11 cellular contexts compared by ENCODE assay signal in genomic region chr5:90557871-90558270, GRCh38. TPM values are rescaled to one million over a fixed set of nuclear protein-coding genes. Genes with fewer than 3 reads are reported as not detected.
DNase-seq lines count a peak whose midpoint lies in the region; ATAC-seq, FAIRE-seq and TF ChIP-seq lines count a peak whose summit lies in the region.
"Had no signal": no experiment of that assay in that cellular context is flagged by ENCODE, and none has a peak within 500 bp of the region (broad histone marks: within the 10 kb centered on the region; RNA-seq: fewer than 3 reads in every experiment).

No MANE protein-coding gene starts in this region.

- H3K27ac ChIP-seq in kidney (ENCODE audit: low read depth in 2 of 2, low read length in 2 of 2) (no peak overlapping the region), testis (no peak overlapping the region)
- H3K27ac ChIP-seq: epithelial cell of prostate had no signal

- H3K4me1 ChIP-seq in kidney (ENCODE audit: control insufficient read depth in 1 of 2, insufficient read depth in 1 of 2, low read depth in 1 of 2, low read length in 2 of 2) (peaks cover 0 to 4% of the 10 kb centered on the region in 2 donors), testis (peaks cover 5% of the 10 kb centered on the region)

- peak overlapping the region; percentile 72 for H3K4me3 Mint-ChIP-seq in activated naive CD4-positive, alpha-beta T cell treated with anti-CD3 and anti-CD28 coated beads, Interleukin-2, amount 50 U/mL, for 24 hours
- H3K4me3 Mint-ChIP-seq in activated naive CD8-positive, alpha-beta T cell treated with anti-CD3 and anti-CD28 coated beads, Interleukin-2, amount 50 U/mL, for 24 hours = peak overlapping the region; percentile 49

- no peak for ATAC-seq in activated naive CD4-positive, alpha-beta T cell treated with anti-CD3 and anti-CD28 coated beads, Interleukin-2, amount 50 U/mL, for 72 hours
- ATAC-seq in activated naive CD8-positive, alpha-beta T cell treated with anti-CD3 and anti-CD28 coated beads, Interleukin-2, amount 50 U/mL, for 24 hours = no peak
- ATAC-seq in GM21360 (IDR thresholded peaks at IDR 0.05; ENCODE audit: unreplicated experiment) = no peak

- H3K27me3 ChIP-seq in testis = no peaks in the 10 kb centered on the region

- WGBS in testis, 2 donors = 16 to 23% methylated on average over 3 of the region's 3 CpGs
- WGBS in lower leg skin, 2 donors = 25 to 28% methylated on average over 3 of the region's 3 CpGs

- DNase-seq in activated naive CD4-positive, alpha-beta T cell treated with anti-CD3 and anti-CD28 coated beads, Interleukin-2, amount 50 U/mL, for 72 hours (ENCODE audit: low spot score in 2 of 2) = no peak
- no peak for DNase-seq in activated naive CD8-positive, alpha-beta T cell treated with anti-CD3 and anti-CD28 coated beads, Interleukin-2, amount 50 U/mL, for 24 hours
- DNase-seq in kidney (no peak), testis (no peak), lower leg skin (ENCODE audit: low spot score in 2 of 2) (no peak)
- DNase-seq in stimulated activated naive CD4-positive, alpha-beta T cell treated with Interleukin-2 at 50 U/mL for 16 hours (lab: John Stamatoyannopoulos, UW) = no peak
- DNase-seq: CD4-positive, CD25-positive, alpha-beta regulatory T cell; NCI-H226 had no signal

- TF ChIP-seq POLR2A in testis (IDR thresholded peaks at IDR 0.05) = no peak
- no peak for TF ChIP-seq POLR2A in lower leg skin (IDR thresholded peaks at IDR 0.05)

- H3K4me1 Mint-ChIP-seq in activated naive CD4-positive, alpha-beta T cell treated with anti-CD3 and anti-CD28 coated beads, Interleukin-2, amount 50 U/mL, for 24 hours = peaks cover 13% of the 10 kb centered on the region
- peaks cover 8% of the 10 kb centered on the region for H3K4me1 Mint-ChIP-seq in activated naive CD8-positive, alpha-beta T cell treated with anti-CD3 and anti-CD28 coated beads, Interleukin-2, amount 50 U/mL, for 24 hours

- no peak for TF ChIP-seq CTCF in kidney (IDR thresholded peaks at IDR 0.05; ENCODE audit: borderline replicate concordance, extremely low read depth, insufficient read depth)
- no peak for TF ChIP-seq CTCF in testis (IDR thresholded peaks at IDR 0.05)
- TF ChIP-seq CTCF in lower leg skin (IDR thresholded peaks at IDR 0.05) = no peak

- H3K9me3 ChIP-seq in kidney (ENCODE audit: control insufficient read depth in 1 of 2, low read length in 2 of 2) (no peaks in the 10 kb centered on the region), testis (no peaks in the 10 kb centered on the region)

- no peak overlapping the region for H3K27ac Mint-ChIP-seq in activated naive CD4-positive, alpha-beta T cell treated with anti-CD3 and anti-CD28 coated beads, Interleukin-2, amount 50 U/mL, for 24 hours
- H3K27ac Mint-ChIP-seq in activated naive CD4-positive, alpha-beta T cell treated with anti-CD3 and anti-CD28 coated beads, Interleukin-2, amount 50 U/mL, for 72 hours = no peak overlapping the region
- no peak overlapping the region for H3K27ac Mint-ChIP-seq in activated naive CD8-positive, alpha-beta T cell treated with anti-CD3 and anti-CD28 coated beads, Interleukin-2, amount 50 U/mL, for 24 hours

- H3K9me3 Mint-ChIP-seq in activated naive CD4-positive, alpha-beta T cell treated with anti-CD3 and anti-CD28 coated beads, Interleukin-2, amount 50 U/mL, for 24 hours = no peaks in the 10 kb centered on the region
- no peaks in the 10 kb centered on the region for H3K9me3 Mint-ChIP-seq in activated naive CD4-positive, alpha-beta T cell treated with anti-CD3 and anti-CD28 coated beads, Interleukin-2, amount 50 U/mL, for 72 hours
- no peaks in the 10 kb centered on the region for H3K9me3 Mint-ChIP-seq in activated naive CD8-positive, alpha-beta T cell treated with anti-CD3 and anti-CD28 coated beads, Interleukin-2, amount 50 U/mL, for 24 hours

- H3K36me3 ChIP-seq in kidney (ENCODE audit: control insufficient read depth in 1 of 2, insufficient read depth in 2 of 2, low read length in 2 of 2) (no peaks in the 10 kb centered on the region), testis (ENCODE audit: low read depth, missing control alignments) (no peaks in the 10 kb centered on the region)

- H3K9ac ChIP-seq in kidney (ENCODE audit: low read length in 2 of 2) = peak overlapping the region in 1 of 2 donors; percentile 16

- intact Hi-C loops in kidney (cut with DNase I) (no loop called here), testis (cut with DNase I; ENCODE audit: low total_unique reads) (no loop called here), lower leg skin (cut with DNase I; ENCODE audit: low total_unique reads) (no loop called here)

- no peaks in the 10 kb centered on the region for H3K36me3 Mint-ChIP-seq in activated naive CD4-positive, alpha-beta T cell treated with anti-CD3 and anti-CD28 coated beads, Interleukin-2, amount 50 U/mL, for 24 hours
- H3K36me3 Mint-ChIP-seq in activated naive CD4-positive, alpha-beta T cell treated with anti-CD3 and anti-CD28 coated beads, Interleukin-2, amount 50 U/mL, for 72 hours = peaks cover 4 to 5% of the 10 kb centered on the region in 2 donors
- no peaks in the 10 kb centered on the region for H3K36me3 Mint-ChIP-seq in activated naive CD8-positive, alpha-beta T cell treated with anti-CD3 and anti-CD28 coated beads, Interleukin-2, amount 50 U/mL, for 24 hours (ENCODE audit: low read depth)
- H3K36me3 Mint-ChIP-seq: CD4-positive, CD25-positive, alpha-beta regulatory T cell had no signal

- no peak for FAIRE-seq in kidney (lab: Jason Lieb, UNC)

- H3K4me3 ChIP-seq in kidney (ENCODE audit: low read length in 2 of 2) (peak overlapping the region; percentile 46 to 75), testis (peak overlapping the region; percentile 47 to 60), lower leg skin (ENCODE audit: low read depth, poor library complexity, severe bottlenecking) (no peak overlapping the region)

- peaks cover 51% of the 10 kb centered on the region for H3K27me3 Mint-ChIP-seq in activated naive CD4-positive, alpha-beta T cell treated with anti-CD3 and anti-CD28 coated beads, Interleukin-2, amount 50 U/mL, for 24 hours
- H3K27me3 Mint-ChIP-seq in activated naive CD8-positive, alpha-beta T cell treated with anti-CD3 and anti-CD28 coated beads, Interleukin-2, amount 50 U/mL, for 24 hours = peaks cover 59% of the 10 kb centered on the region

RNA-seq across cellular contexts. Expression of gene ADGRV1, which starts 0.7 kb away (rescaled TPM):
- total RNA-seq in activated naive CD4-positive, alpha-beta T cell treated with anti-CD3 and anti-CD28 coated beads, Interleukin-2, amount 50 U/mL, for 72 hours = under 1 TPM in 1 of 2 donors, not detected in 1; 0.16 TPM
- 7.0 TPM for total RNA-seq in kidney
- polyA plus RNA-seq in kidney (ENCODE audit: insufficient read depth, low read depth, low replicate concordance) = 7.3 TPM
- 10 to 100 TPM; 12.6 to 18.0 TPM for total RNA-seq in testis
- polyA plus RNA-seq in testis (ENCODE audit: insufficient read depth, low read depth, low replicate concordance) = 10.8 TPM
- 1 to 10 TPM; 1.2 to 4.0 (median 2.7) TPM for total RNA-seq in lower leg skin

RNA-seq across cellular contexts. Expression of gene LYSMD3, which starts 28.5 kb away (rescaled TPM):
- total RNA-seq in activated naive CD4-positive, alpha-beta T cell treated with anti-CD3 and anti-CD28 coated beads, Interleukin-2, amount 50 U/mL, for 72 hours = 10 to 100 TPM; 13.8 to 18.1 TPM
- 18.7 TPM for total RNA-seq in kidney
- polyA plus RNA-seq in kidney (ENCODE audit: insufficient read depth, low read depth, low replicate concordance) = 7.3 TPM
- 10 to 100 TPM in 1 of 2 donors, 1 to 10 TPM in 1; 9.4 to 11.0 TPM for total RNA-seq in testis
- polyA plus RNA-seq in testis (ENCODE audit: insufficient read depth, low read depth, low replicate concordance) = 10.4 TPM
- total RNA-seq in lower leg skin = 10 to 100 TPM in 1 of 4 donors, 1 to 10 TPM in 3; 5.4 to 10.1 (median 7.4) TPM
